In the genomic region with DNA sequence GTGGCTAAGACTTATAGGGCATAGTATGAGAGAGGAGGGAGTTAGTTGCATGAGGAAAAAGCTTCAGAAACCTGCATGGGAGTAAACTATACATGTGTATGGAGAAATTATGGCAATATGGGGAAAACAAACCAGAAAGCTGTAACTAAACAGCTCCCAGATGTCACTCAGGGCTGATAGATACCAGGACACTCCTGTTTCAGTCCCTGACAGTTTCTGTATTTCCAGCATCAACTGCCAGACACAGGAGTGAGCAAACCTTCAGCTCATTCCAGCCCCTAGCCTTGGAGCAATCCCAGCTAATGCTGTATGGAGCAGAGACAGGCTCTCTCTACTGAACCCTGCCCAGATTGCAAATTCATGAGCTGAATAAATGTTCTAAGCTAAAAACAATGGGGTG, we compare ENCODE assay signal across 6 cellular contexts.
"Had no signal": no experiment of that assay in that cellular context is flagged by ENCODE, and none has a peak within 500 bp of the region (broad histone marks: within the 10 kb centered on the region; RNA-seq: fewer than 3 reads in every experiment).

No MANE protein-coding gene starts in this region.

- H3K4me1 Mint-ChIP-seq: IgD-negative memory B cell had no signal

- H3K27me3 Mint-ChIP-seq: IgD-negative memory B cell had no signal

- H3K4me3 ChIP-seq: GM23248 had no signal

- H3K9ac ChIP-seq: GM23248 had no signal

- ATAC-seq: HepG2 had no signal

- H3K27ac ChIP-seq: GM23248 had no signal

- H2AFZ ChIP-seq: GM23248 had no signal

- DNase-seq: GM23248, H9, HCEC 1CT, KBM-7 had no signal

- H3K27ac Mint-ChIP-seq: IgD-negative memory B cell had no signal

- H3K36me3 Mint-ChIP-seq: IgD-negative memory B cell had no signal

- H3K4me3 Mint-ChIP-seq: H9, IgD-negative memory B cell had no signal
